15 cellular contexts compared by ENCODE assay signal in the genomic region with DNA sequence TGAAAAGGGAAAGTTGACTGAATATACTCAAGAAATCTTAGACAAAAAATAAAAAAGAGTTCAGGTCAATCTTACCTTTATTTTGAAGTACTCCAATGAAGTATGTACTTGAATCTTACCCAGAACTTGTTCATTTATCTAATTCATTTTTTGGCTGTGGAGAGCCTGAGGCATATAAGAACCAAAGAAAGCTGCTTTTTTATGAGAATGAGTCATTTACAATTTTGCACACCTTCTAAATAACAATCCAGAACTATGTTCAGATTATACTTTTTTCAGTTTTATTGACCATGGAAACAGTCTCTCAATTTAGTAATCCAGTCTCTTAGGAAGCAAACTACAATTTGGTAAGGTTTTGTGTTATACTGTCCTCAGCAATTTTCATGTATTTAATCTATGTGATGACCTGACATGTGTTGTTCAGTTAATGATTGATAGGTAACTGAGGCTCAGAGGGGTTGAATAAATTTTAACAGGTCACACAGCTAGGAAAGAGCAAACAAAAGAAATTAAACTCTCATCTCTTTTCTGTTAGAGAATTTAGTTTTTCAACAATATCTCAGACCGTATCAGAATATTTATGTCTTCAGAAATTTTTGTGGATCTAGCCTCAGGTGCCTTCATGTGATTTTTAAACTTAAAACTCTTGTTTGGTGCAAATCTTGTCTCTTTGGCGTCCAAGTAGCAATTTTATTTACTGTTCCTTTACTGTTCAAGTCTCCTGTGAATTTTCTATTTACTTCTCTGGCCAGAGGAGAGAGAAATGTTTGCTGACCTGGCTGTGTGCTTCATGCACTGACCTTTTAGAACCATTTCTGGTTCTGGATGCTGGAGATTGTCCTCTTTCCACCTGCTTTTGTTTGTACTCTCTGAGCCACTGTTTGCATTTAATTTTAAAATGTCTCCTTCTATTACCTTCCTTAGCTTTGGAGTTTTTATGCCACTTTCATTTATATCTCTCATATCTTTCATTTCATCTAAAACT.
DNase-seq lines count a peak whose midpoint lies in the region; ATAC-seq, FAIRE-seq and TF ChIP-seq lines count a peak whose summit lies in the region.
"Had no signal": no experiment of that assay in that cellular context is flagged by ENCODE, and none has a peak within 500 bp of the region (broad histone marks: within the 10 kb centered on the region; RNA-seq: fewer than 3 reads in every experiment).

No MANE protein-coding gene starts in this region.

- no peak overlapping the region for H3K4me3 ChIP-seq in pancreas
- H3K4me3 ChIP-seq: BLaER1 treated with 17β-estradiol and CSF1 and Interleukin-3, amounts not matched to agents 10 nM and 100 nM; SJSA1 had no signal

- TF ChIP-seq CTCF in pancreas (IDR thresholded peaks at IDR 0.05), result no peak

- intact Hi-C loops in pancreas (cut with DNase I), result no loop called here

- peak in 3 of 4 donors; percentile 14 to 69 (median 66) for ATAC-seq in pancreas

- no peak for FAIRE-seq in pancreas (lab: Jason Lieb, UNC)
- FAIRE-seq: H54 had no signal

- H3K9me3 ChIP-seq in pancreas, result peaks cover 0 to 3% (median 0%) of the 10 kb centered on the region in 4 donors
- H3K9me3 ChIP-seq: SJSA1 had no signal

- DNase-seq in NCI-H1092 treated with DMSO at 0.1 percent for 48 hours (lab: John Stamatoyannopoulos, UW) (peak; percentile 35), NCI-H1092 (lab: John Stamatoyannopoulos, UW) (no peak), HuH-7.5 (ENCODE audit: low spot score) (peak; percentile 30), SHP77 treated with DMSO at 0.1 percent for 48 hours (lab: John Stamatoyannopoulos, UW) (peak; percentile 14), pancreas (no peak), NCI-H2029 (lab: John Stamatoyannopoulos, UW) (no peak), Kasumi-1 (lab: John Stamatoyannopoulos, UW) (no peak)
- DNase-seq in activated effector memory CD4-positive, alpha-beta T cell treated with Interleukin-2 at 50 U/mL for 16 hours, result no peak
- DNase-seq: 8988T, NCI-H146, NCI-H345, T-helper 1 cell had no signal

- no peaks in the 10 kb centered on the region for H3K36me3 ChIP-seq in pancreas
- H3K36me3 ChIP-seq: BLaER1 treated with 17β-estradiol and CSF1 and Interleukin-3, amounts not matched to agents 10 nM and 100 nM; SJSA1 had no signal

- H3K27me3 ChIP-seq in pancreas, result no peaks in the 10 kb centered on the region
- H3K27me3 ChIP-seq: BLaER1 treated with 17β-estradiol and CSF1 and Interleukin-3, amounts not matched to agents 10 nM and 100 nM; SJSA1 had no signal

- H3K4me1 ChIP-seq in pancreas, result no peaks in the 10 kb centered on the region
- H3K4me1 ChIP-seq: BLaER1 treated with 17β-estradiol and CSF1 and Interleukin-3, amounts not matched to agents 10 nM and 100 nM; SJSA1 had no signal

- no peak overlapping the region for H3K27ac ChIP-seq in pancreas
- H3K27ac ChIP-seq: BLaER1 treated with 17β-estradiol and CSF1 and Interleukin-3, amounts not matched to agents 10 nM and 100 nM; SJSA1 had no signal

- WGBS in pancreas, 2 donors, result 18 to 25% methylated on average over 2 of the region's 2 CpGs

Comparison
In these comparisons a context has a peak if more than half of its experiments do, and no peak if none do; other contexts are left out.
1. DNase-seq: peak in NCI-H1092 treated with DMSO at 0.1 percent for 48 hours (single experiment), HuH-7.5 (single experiment) and SHP77 treated with DMSO at 0.1 percent for 48 hours (single experiment); none in NCI-H1092 (single experiment), pancreas (0 of 6), NCI-H2029 (single experiment), Kasumi-1 (0 of 2) and activated effector memory CD4-positive, alpha-beta T cell treated with Interleukin-2 at 50 U/mL for 16 hours (single experiment).